ENCODE assay signal across 1 cellular context in the genomic region with DNA sequence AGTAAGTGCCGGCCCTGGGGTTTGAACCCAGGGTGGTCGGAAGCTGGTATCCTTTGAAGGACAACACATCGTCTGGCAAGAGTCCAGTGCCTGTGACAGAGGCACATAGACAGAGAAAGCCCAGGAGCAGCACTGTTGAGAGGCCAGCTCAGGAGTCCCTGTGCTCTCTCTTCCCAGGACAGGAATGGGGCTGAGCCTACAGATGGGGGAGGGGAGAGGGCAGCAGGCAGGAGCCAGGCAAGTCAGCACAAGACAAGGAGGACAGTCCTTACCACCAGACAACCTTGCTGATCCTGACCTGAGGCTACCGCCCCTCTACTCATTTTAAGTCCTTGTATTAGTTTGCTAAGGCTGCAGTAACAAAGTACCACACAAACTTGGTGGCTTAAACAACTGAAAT.
TF ChIP-seq lines count a peak whose summit lies in the region.

No MANE protein-coding gene starts in this region.

TF ChIP-seq in WTC11, 78 proteins besides CTCF, POLR2A, EP300 and RAD21 (continued from another document):
- TF ChIP-seq, protein P1, sequence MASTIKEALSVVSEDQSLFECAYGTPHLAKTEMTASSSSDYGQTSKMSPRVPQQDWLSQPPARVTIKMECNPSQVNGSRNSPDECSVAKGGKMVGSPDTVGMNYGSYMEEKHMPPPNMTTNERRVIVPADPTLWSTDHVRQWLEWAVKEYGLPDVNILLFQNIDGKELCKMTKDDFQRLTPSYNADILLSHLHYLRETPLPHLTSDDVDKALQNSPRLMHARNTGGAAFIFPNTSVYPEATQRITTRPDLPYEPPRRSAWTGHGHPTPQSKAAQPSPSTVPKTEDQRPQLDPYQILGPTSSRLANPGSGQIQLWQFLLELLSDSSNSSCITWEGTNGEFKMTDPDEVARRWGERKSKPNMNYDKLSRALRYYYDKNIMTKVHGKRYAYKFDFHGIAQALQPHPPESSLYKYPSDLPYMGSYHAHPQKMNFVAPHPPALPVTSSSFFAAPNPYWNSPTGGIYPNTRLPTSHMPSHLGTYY (CRISPR knock-in tag; IDR thresholded peaks at IDR 0.05), result no peak
- TF ChIP-seq SMAD4 (CRISPR knock-in tag; IDR thresholded peaks at IDR 0.05) (no peak), ZNF121 (CRISPR knock-in tag; IDR thresholded peaks at IDR 0.05) (no peak), ZNF317 (CRISPR knock-in tag; IDR thresholded peaks at IDR 0.05; ENCODE audit: borderline replicate concordance, low read depth) (no peak), TEAD4 (CRISPR knock-in tag; IDR thresholded peaks at IDR 0.05) (no peak)
TF ChIP-seq in WTC11: peak in this region for 0.
